ENCODE assay signal across 12 cellular contexts in the genomic region with DNA sequence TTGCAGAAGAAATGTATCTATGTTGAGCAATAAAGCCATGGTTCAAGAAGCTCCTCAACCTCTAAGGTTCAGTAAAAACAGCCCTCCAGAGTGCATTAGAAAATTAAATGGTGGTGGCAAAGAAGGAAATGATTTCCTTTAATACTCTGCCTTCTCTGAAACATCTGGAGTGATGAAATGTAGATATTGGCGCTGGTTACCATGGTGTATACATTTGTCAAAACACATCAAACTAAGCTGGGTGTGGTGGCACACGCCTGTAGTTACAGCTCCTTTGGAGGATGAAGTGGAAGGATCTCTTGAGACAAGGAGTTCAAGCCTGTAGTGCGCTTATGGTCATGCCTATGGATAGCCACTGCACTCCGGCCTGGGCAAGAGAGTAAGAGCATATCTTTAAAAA. TPM values are rescaled to one million over a fixed set of nuclear protein-coding genes. Genes with fewer than 3 reads are reported as not detected.
DNase-seq lines count a peak whose midpoint lies in the region; TF ChIP-seq lines count a peak whose summit lies in the region.
"Had no signal": no experiment of that assay in that cellular context is flagged by ENCODE, and none has a peak within 500 bp of the region (broad histone marks: within the 10 kb centered on the region; RNA-seq: fewer than 3 reads in every experiment).

No MANE protein-coding gene starts in this region.

- H2AK5ac ChIP-seq in neuronal stem cell (ENCODE audit: low read depth, low read length) = no peak overlapping the region

- no peaks in the 10 kb centered on the region for H3K27me3 ChIP-seq in HL-60 (ENCODE audit: insufficient read depth, poor library complexity, severe bottlenecking)
- H3K27me3 ChIP-seq in adipocyte (replicated peaks; ENCODE audit: control insufficient read depth, insufficient read depth, low read length) = no peaks in the 10 kb centered on the region
- H3K27me3 ChIP-seq in neuronal stem cell (ENCODE audit: control insufficient read depth in 3 of 3, insufficient read depth in 3 of 3, low read depth in 1 of 3, low read length in 3 of 3) = no peaks in the 10 kb centered on the region

- H2BK12ac ChIP-seq in neuronal stem cell (ENCODE audit: low read length) = no peak overlapping the region

- H3K36me3 ChIP-seq in adipocyte (ENCODE audit: control insufficient read depth, insufficient read depth, low read length, severe bottlenecking) (no peaks in the 10 kb centered on the region), neuronal stem cell (replicated peaks in 1 of 2; ENCODE audit: control insufficient read depth in 2 of 2, insufficient read depth in 2 of 2, low read length in 2 of 2) (no peaks in the 10 kb centered on the region)

- H3K4me2 ChIP-seq in neuronal stem cell (ENCODE audit: insufficient read depth, low read length, poor library complexity, severe bottlenecking) = no peak overlapping the region

- no peaks in the 10 kb centered on the region for H3K79me1 ChIP-seq in neuronal stem cell (ENCODE audit: low read depth, low read length)

- no peak overlapping the region for H2AFZ ChIP-seq in neuronal stem cell (ENCODE audit: low read length)

- no peak overlapping the region for H3K4me3 ChIP-seq in HL-60 (replicated peaks; ENCODE audit: insufficient read depth, low read length)
- no peak overlapping the region for H3K4me3 ChIP-seq in adipocyte (ENCODE audit: low read length)
- H3K4me3 ChIP-seq in fibroblast of mammary gland (ENCODE audit: control insufficient read depth, low read depth, low read length) = no peak overlapping the region
- no peak overlapping the region for H3K4me3 ChIP-seq in neuronal stem cell (ENCODE audit: low read length in 2 of 2)

- no peak for TF ChIP-seq CTCF in HL-60 (IDR thresholded peaks at IDR 0.05; ENCODE audit: insufficient read depth, low read length)
- TF ChIP-seq CTCF in fibroblast of mammary gland (conservative IDR thresholded peaks at IDR 0.05; ENCODE audit: control insufficient read depth, insufficient read depth, low read depth, low read length) = no peak

- no peak overlapping the region for H2BK5ac ChIP-seq in neuronal stem cell (ENCODE audit: low read length)

- peak overlapping the region; percentile 43 for H3K14ac ChIP-seq in neuronal stem cell (ENCODE audit: low read length)

- no peak for DNase-seq in HL-60 (ENCODE audit: low read depth in 1 of 2, low spot score in 1 of 2)
- DNase-seq in adipocyte (ENCODE audit: low read depth) = peak; percentile 49
- peak; percentile 33 for DNase-seq in fibroblast of mammary gland (ENCODE audit: low read depth)
- DNase-seq in neuronal stem cell (ENCODE audit: low spot score) = no peak
- no peak for DNase-seq in stimulated activated CD4-positive, alpha-beta T cell treated with anti-CD3 and anti-CD28 coated beads, Interleukin-4, amount 100 ng/mL, for 1 hour
- no peak for DNase-seq in germinal center (ENCODE audit: low spot score)
- no peak for DNase-seq in NCI-H2227 (lab: John Stamatoyannopoulos, UW; ENCODE audit: unreplicated experiment)
- DNase-seq: COR-L47, HCEC 1CT, NCI-H1092, SHP77 had no signal

- H3K9ac ChIP-seq in adipocyte (ENCODE audit: low read length) = no peak overlapping the region
- H3K9ac ChIP-seq in neuronal stem cell (ENCODE audit: low read depth, low read length, poor library complexity) = no peak overlapping the region

- H4K8ac ChIP-seq in neuronal stem cell (ENCODE audit: low read depth, low read length) = no peak overlapping the region

- no peak overlapping the region for H3K18ac ChIP-seq in neuronal stem cell (ENCODE audit: low read length)

- H3K4me1 ChIP-seq in adipocyte (ENCODE audit: control insufficient read depth, insufficient read depth, low read length) = peaks cover 33% of the 10 kb centered on the region
- peaks cover 0 to 16% of the 10 kb centered on the region in 2 donors for H3K4me1 ChIP-seq in neuronal stem cell (ENCODE audit: control insufficient read depth in 2 of 2, insufficient read depth in 1 of 2, low read depth in 1 of 2, low read length in 2 of 2)

- 0 out of 2 replicates have a peak overlapping the region, but pooled peaks have one; percentile 8 for H3K27ac ChIP-seq in HL-60 (replicated peaks)
- no peak overlapping the region for H3K27ac ChIP-seq in neuronal stem cell (replicated peaks; ENCODE audit: low read length)
- H3K27ac ChIP-seq: C4-2B had no signal

- H4K91ac ChIP-seq in neuronal stem cell (ENCODE audit: low read depth, low read length, poor library complexity) = no peak overlapping the region

- no peak overlapping the region for H3K23ac ChIP-seq in neuronal stem cell (ENCODE audit: low read depth, low read length, poor library complexity)

- no CpG with 5 or more reads among the region's 4 CpGs for WGBS in neuronal stem cell (ENCODE audit: extremely low coverage in 2 of 2, insufficient read length in 2 of 2, insufficient replicate concordance in 1 of 2), 2 donors

- no peaks in the 10 kb centered on the region for H3K9me3 ChIP-seq in adipocyte (ENCODE audit: control insufficient read depth, low read length)
- no peaks in the 10 kb centered on the region for H3K9me3 ChIP-seq in neuronal stem cell (replicated peaks in 1 of 2; ENCODE audit: control insufficient read depth in 2 of 2, insufficient read depth in 1 of 2, low read depth in 1 of 2, low read length in 2 of 2)

- no peak overlapping the region for H2BK120ac ChIP-seq in neuronal stem cell (ENCODE audit: low read depth, low read length)

- no peak overlapping the region for H3K4ac ChIP-seq in neuronal stem cell (ENCODE audit: low read length)

- no peak overlapping the region for H2BK15ac ChIP-seq in neuronal stem cell (ENCODE audit: low read length)

RNA-seq across cellular contexts. Expression of a gene that starts 6.0 kb away (rescaled TPM):
- not detected for polyA plus RNA-seq in neuronal stem cell (2013, experiment 1 of 2)
- not detected for polyA plus RNA-seq in neuronal stem cell (2013, experiment 2 of 2)

Comparison
In these comparisons a context has a peak if more than half of its experiments do, and no peak if none do; other contexts are left out.
1. DNase-seq: peak in adipocyte (single experiment) and fibroblast of mammary gland (single experiment); none in HL-60 (0 of 2), neuronal stem cell (single experiment), stimulated activated CD4-positive, alpha-beta T cell treated with anti-CD3 and anti-CD28 coated beads, Interleukin-4, amount 100 ng/mL, for 1 hour (single experiment), germinal center (single experiment) and NCI-H2227 (single experiment).